23 cellular contexts compared by ENCODE assay signal in genomic region chr6:93403390-93403789, GRCh38.
"Had no signal": no experiment of that assay in that cellular context is flagged by ENCODE, and none has a peak within 500 bp of the region (broad histone marks: within the 10 kb centered on the region; RNA-seq: fewer than 3 reads in every experiment).

No MANE protein-coding gene starts in this region.

- DNase-seq: colonic mucosa; cortex of kidney; effector CD8-positive, alpha-beta T cell; effector memory CD8-positive, alpha-beta T cell; endodermal cell; erythroblast; esophagus squamous epithelium; foreskin fibroblast; foreskin melanocyte; gastrocnemius medialis; glutamatergic neuron; head of caudate nucleus; heart right ventricle; hippocampal formation; left cardiac atrium; left lung; left ventricle myocardium superior; lower lobe of right lung; mesenchymal stem cell had no signal

- H3K36me3 Mint-ChIP-seq: mesothelial cell of epicardium had no signal

- H3K4me1 ChIP-seq: colonic mucosa, esophagus squamous epithelium, gastrocnemius medialis, left lung, lower lobe of right lung had no signal

- ATAC-seq: effector memory CD8-positive, alpha-beta T cell; esophagus mucosa; gastrocnemius medialis; heart right ventricle; left cardiac atrium; left lung; left ventricle myocardium superior; lower lobe of right lung had no signal

- H3K9me3 Mint-ChIP-seq: dendritic cell treated with granulocyte-macrophage colony-stimulating factor and Interleukin-4, amounts not matched to agents 40 ng/mL and 50 ng/mL, for 4 days; endodermal cell; mesothelial cell of epicardium had no signal

- H3K27me3 Mint-ChIP-seq: dendritic cell treated with granulocyte-macrophage colony-stimulating factor and Interleukin-4, amounts not matched to agents 40 ng/mL and 50 ng/mL, for 4 days; effector memory CD8-positive, alpha-beta T cell had no signal

- H3K4me3 ChIP-seq: colonic mucosa, esophagus squamous epithelium, gastrocnemius medialis, heart right ventricle, left lung, lower lobe of right lung had no signal

- H3K9me3 ChIP-seq: colonic mucosa, esophagus squamous epithelium, gastrocnemius medialis, heart right ventricle, left lung, lower lobe of right lung had no signal

- H3K4me3 Mint-ChIP-seq: dendritic cell treated with granulocyte-macrophage colony-stimulating factor and Interleukin-4, amounts not matched to agents 40 ng/mL and 50 ng/mL, for 4 days; effector memory CD8-positive, alpha-beta T cell; endodermal cell; mesothelial cell of epicardium had no signal

- H3K27ac ChIP-seq: colonic mucosa, epithelial cell of prostate, esophagus squamous epithelium, gastrocnemius medialis, heart right ventricle, left lung, lower lobe of right lung had no signal

- H3K36me3 ChIP-seq: colonic mucosa, esophagus squamous epithelium, gastrocnemius medialis, heart right ventricle, left lung, lower lobe of right lung had no signal

- H3K27me3 ChIP-seq: colonic mucosa, esophagus squamous epithelium, gastrocnemius medialis, left lung had no signal

- H3K27ac Mint-ChIP-seq: dendritic cell treated with granulocyte-macrophage colony-stimulating factor and Interleukin-4, amounts not matched to agents 40 ng/mL and 50 ng/mL, for 4 days; effector memory CD8-positive, alpha-beta T cell; endodermal cell; mesothelial cell of epicardium had no signal
